In genomic region chr19:4342421-4343055, GRCh38 we compare ENCODE assay signal across 1 cellular context.
TF ChIP-seq lines count a peak whose summit lies in the region.

No MANE protein-coding gene starts in this region.

TF ChIP-seq in GM12878, 131 proteins besides CTCF, POLR2A, EP300 and RAD21 (continued from another document and continues in another):
- TF ChIP-seq BACH1 (IDR thresholded peaks at IDR 0.05; ENCODE audit: borderline replicate concordance) (no peak), HDAC2 (IDR thresholded peaks at IDR 0.05) (no peak), ASH2L (IDR thresholded peaks at IDR 0.05; ENCODE audit: borderline replicate concordance, low read depth) (no peak), WRNIP1 (IDR thresholded peaks at IDR 0.05; ENCODE audit: borderline replicate concordance, low read depth, low read length) (no peak), FOS (IDR thresholded peaks at IDR 0.05; ENCODE audit: borderline replicate concordance, extremely low read depth, insufficient read length) (peak; percentile 99), KDM1A (IDR thresholded peaks at IDR 0.05; ENCODE audit: borderline replicate concordance) (no peak), LARP7 (IDR thresholded peaks at IDR 0.05) (peak; percentile 71), SUZ12 (IDR thresholded peaks at IDR 0.05; ENCODE audit: unreplicated experiment) (no peak), NFYA (IDR thresholded peaks at IDR 0.05; ENCODE audit: borderline replicate concordance, low read depth, low read length) (peak; percentile 97), USF1 (IDR thresholded peaks at IDR 0.05; ENCODE audit: borderline replicate concordance, extremely low read length, insufficient read depth, low read depth, low read length) (no peak), NRF1 (conservative IDR thresholded peaks at IDR 0.05; ENCODE audit: low read depth, low read length) (peak; percentile 0; the same call in 1 of the 2 replicates), JUNB (IDR thresholded peaks at IDR 0.05) (no peak), CHD2 (IDR thresholded peaks at IDR 0.05; ENCODE audit: borderline replicate concordance, low read depth, low read length) (peak; percentile 97), BRCA1 (IDR thresholded peaks at IDR 0.05; ENCODE audit: low read depth, low read length) (no peak), TAF1 (IDR thresholded peaks at IDR 0.05; ENCODE audit: borderline replicate concordance, low read depth, low read length) (peak; percentile 61; the same call in 1 of the 2 replicates), SMARCA5 (IDR thresholded peaks at IDR 0.05) (no peak), YY1 (IDR thresholded peaks at IDR 0.05; ENCODE audit: low read depth, low read length) (no peak; the same call in 1 of the 2 replicates), TCF12 (IDR thresholded peaks at IDR 0.05; ENCODE audit: low read depth, low read length) (no peak), IRF4 (IDR thresholded peaks at IDR 0.05; ENCODE audit: low read depth, low read length) (no peak), MYB (IDR thresholded peaks at IDR 0.05; ENCODE audit: borderline replicate concordance, low read depth, low read length) (no peak), ZNF622 (IDR thresholded peaks at IDR 0.05) (no peak), CHD1 (IDR thresholded peaks at IDR 0.05; ENCODE audit: low read depth, low read length) (no peak), SIX5 (IDR thresholded peaks at IDR 0.05; ENCODE audit: low read depth, low read length, severe bottlenecking) (peak; percentile 55), POLR2AphosphoS5 (IDR thresholded peaks at IDR 0.05; ENCODE audit: low read length) (peak; percentile 87), MYC (IDR thresholded peaks at IDR 0.05; ENCODE audit: insufficient read depth, insufficient read length, insufficient replicate concordance, low read length, severe bottlenecking) (no peak), MAX (IDR thresholded peaks at IDR 0.05; ENCODE audit: low read depth, low read length) (no peak), STAT3 (IDR thresholded peaks at IDR 0.05; ENCODE audit: low read depth, low read length) (no peak), ZNF384 (IDR thresholded peaks at IDR 0.05; ENCODE audit: borderline replicate concordance, low read depth, low read length) (no peak), SMC3 (IDR thresholded peaks at IDR 0.05; ENCODE audit: borderline replicate concordance, low read length) (no peak), DPF2 (IDR thresholded peaks at IDR 0.05) (peak; percentile 30; the same call in 1 of the 2 replicates), CEBPZ (IDR thresholded peaks at IDR 0.05; ENCODE audit: low read depth, low read length) (peak; percentile 42; the same call in 1 of the 2 replicates), MTA3 (IDR thresholded peaks at IDR 0.05; ENCODE audit: borderline replicate concordance, low read length) (no peak), POLR2AphosphoS2 (IDR thresholded peaks at IDR 0.05; ENCODE audit: low read depth, low read length) (peak; percentile 73; the same call in 1 of the 2 replicates), SUPT20H (IDR thresholded peaks at IDR 0.05; ENCODE audit: borderline replicate concordance, control insufficient read depth, low read depth, low read length) (no peak), NFIC (IDR thresholded peaks at IDR 0.05; ENCODE audit: low read depth, low read length) (no peak), ZNF274 (IDR thresholded peaks at IDR 0.05; ENCODE audit: insufficient read depth, insufficient read length) (no peak), NKRF (conservative IDR thresholded peaks at IDR 0.05) (0 out of 2 replicates have a peak, but pooled peaks have one; percentile 34), TCF7 (IDR thresholded peaks at IDR 0.05; ENCODE audit: borderline replicate concordance) (no peak), MXI1 (IDR thresholded peaks at IDR 0.05; ENCODE audit: low read depth, low read length) (peak; percentile 56), CREM (IDR thresholded peaks at IDR 0.05; ENCODE audit: low read depth) (peak; percentile 75), CUX1 (IDR thresholded peaks at IDR 0.05; ENCODE audit: insufficient replicate concordance, low read depth, low read length) (no peak), SP1 (IDR thresholded peaks at IDR 0.05; ENCODE audit: low read depth, low read length) (peak; percentile 100), RUNX3 (IDR thresholded peaks at IDR 0.05; ENCODE audit: low read length) (peak; percentile 24; the same call in 1 of the 2 replicates), E2F8 (IDR thresholded peaks at IDR 0.05; ENCODE audit: low read depth, partially characterized antibody) (no peak), HSF1 (IDR thresholded peaks at IDR 0.05; ENCODE audit: low read depth, low read length) (no peak), ATF7 (IDR thresholded peaks at IDR 0.05; ENCODE audit: low read depth) (no peak), SMAD1 (IDR thresholded peaks at IDR 0.05; ENCODE audit: low read depth, partially characterized antibody) (no peak), ZBTB33 (IDR thresholded peaks at IDR 0.05) (no peak)
